1 cellular context compared by ENCODE assay signal in genomic region chr4:6560416-6561172, GRCh38.
TF ChIP-seq lines count a peak whose summit lies in the region.

No MANE protein-coding gene starts in this region.

TF ChIP-seq in H1, 55 proteins besides CTCF, POLR2A, EP300 and RAD21:
- TF ChIP-seq POLR2AphosphoS5 (IDR thresholded peaks at IDR 0.05; ENCODE audit: low read depth, low read length) (no peak), RFX5 (IDR thresholded peaks at IDR 0.05; ENCODE audit: borderline replicate concordance, low read depth, low read length) (no peak), NRF1 (IDR thresholded peaks at IDR 0.05; ENCODE audit: low read depth, low read length) (no peak), CTBP2 (IDR thresholded peaks at IDR 0.05; ENCODE audit: borderline replicate concordance, insufficient read depth, insufficient read length, low read length) (no peak), BCL11A (IDR thresholded peaks at IDR 0.05; ENCODE audit: low read depth in 2 of 2, low read length in 2 of 2) (no peak), RBBP5 (IDR thresholded peaks at IDR 0.05; ENCODE audit: borderline replicate concordance, low read depth, low read length) (no peak), TAF7 (optimal IDR thresholded peaks at IDR 0.05; ENCODE audit: borderline replicate concordance, low read depth, low read length) (no peak), NANOG (IDR thresholded peaks at IDR 0.05; ENCODE audit: insufficient read depth, low read depth, low read length, poor library complexity, severe bottlenecking) (no peak), KDM5A (IDR thresholded peaks at IDR 0.05; ENCODE audit: low read length) (no peak), SP4 (IDR thresholded peaks at IDR 0.05; ENCODE audit: low read length) (no peak), GTF2F1 (IDR thresholded peaks at IDR 0.05; ENCODE audit: borderline replicate concordance, low read depth, low read length) (no peak), CHD1 (IDR thresholded peaks at IDR 0.05; ENCODE audit: low read depth, low read length) (no peak), SAP30 (IDR thresholded peaks at IDR 0.05; ENCODE audit: insufficient read depth, insufficient replicate concordance, low read length) (no peak), RNF2 (IDR thresholded peaks at IDR 0.05; ENCODE audit: borderline replicate concordance, low read depth, low read length, missing control alignments, poor library complexity, severe bottlenecking) (no peak), ZNF274 (IDR thresholded peaks at IDR 0.05; ENCODE audit: borderline replicate concordance, extremely low read depth, low read length) (no peak), SP2 (IDR thresholded peaks at IDR 0.05; ENCODE audit: low read length) (no peak), EGR1 (IDR thresholded peaks at IDR 0.05; ENCODE audit: borderline replicate concordance, low read depth, low read length) (no peak)
- TF ChIP-seq, protein P1, sequence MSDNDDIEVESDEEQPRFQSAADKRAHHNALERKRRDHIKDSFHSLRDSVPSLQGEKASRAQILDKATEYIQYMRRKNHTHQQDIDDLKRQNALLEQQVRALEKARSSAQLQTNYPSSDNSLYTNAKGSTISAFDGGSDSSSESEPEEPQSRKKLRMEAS (IDR thresholded peaks at IDR 0.05): no peak
